ENCODE assay signal across 30 cellular contexts in genomic region chr17:77670125-77670524, GRCh38.
DNase-seq lines count a peak whose midpoint lies in the region; ATAC-seq lines count a peak whose summit lies in the region.
"Had no signal": no experiment of that assay in that cellular context is flagged by ENCODE, and none has a peak within 500 bp of the region (broad histone marks: within the 10 kb centered on the region; RNA-seq: fewer than 3 reads in every experiment).

No MANE protein-coding gene starts in this region.

- no peak overlapping the region for H3K27ac ChIP-seq in CD4-positive, alpha-beta memory T cell (ENCODE audit: low read depth, low read length)
- H3K27ac ChIP-seq: foreskin keratinocyte, left lung, pancreas, skin epidermis, upper lobe of right lung, VCaP had no signal

- H3K4me1 ChIP-seq in CD4-positive, alpha-beta memory T cell (ENCODE audit: insufficient read depth, low read length) = peaks cover 35% of the 10 kb centered on the region
- H3K4me1 ChIP-seq: foreskin keratinocyte, left lung, pancreas, upper lobe of right lung had no signal

- no peaks in the 10 kb centered on the region for H3K27me3 Mint-ChIP-seq in T-helper 2 cell treated with Interferon-gamma antibody and Interleukin-4, amounts not matched to agents 5 μg/mL and 100 μg/mL, for 36 hours (ENCODE audit: low read depth)
- H3K27me3 Mint-ChIP-seq in CD4-positive, alpha-beta memory T cell = no peaks in the 10 kb centered on the region
- H3K27me3 Mint-ChIP-seq in T-helper 17 cell = no peaks in the 10 kb centered on the region
- H3K27me3 Mint-ChIP-seq: activated CD4-positive, alpha-beta T cell treated with anti-CD3 and anti-CD28 coated beads for 36 hours; activated CD8-positive, alpha-beta T cell treated with anti-CD3 and anti-CD28 coated beads for 36 hours had no signal

- intact Hi-C loops in CD4-positive, alpha-beta memory T cell (cut with micrococcal nuclease) = no loop called here

- peaks cover 57% of the 10 kb centered on the region for H3K4me1 Mint-ChIP-seq in T-helper 2 cell treated with Interferon-gamma antibody and Interleukin-4, amounts not matched to agents 5 μg/mL and 100 μg/mL, for 36 hours (ENCODE audit: low read depth)
- H3K4me1 Mint-ChIP-seq in CD4-positive, alpha-beta memory T cell = peaks cover 51 to 76% (median 58%) of the 10 kb centered on the region in 4 donors
- H3K4me1 Mint-ChIP-seq in T-helper 17 cell = peaks cover 42% of the 10 kb centered on the region

- CTCF ChIA-PET in CD4-positive, alpha-beta memory T cell (lab: Charles Lee; ENCODE audit: partially characterized antibody) = no interaction called here

- no peaks in the 10 kb centered on the region for H3K9me3 ChIP-seq in CD4-positive, alpha-beta memory T cell (ENCODE audit: control insufficient read depth in 1 of 2, low read length in 2 of 2)
- no peaks in the 10 kb centered on the region for H3K9me3 ChIP-seq in T-helper 17 cell (ENCODE audit: control insufficient read depth, low read length, poor library complexity, severe bottlenecking)
- H3K9me3 ChIP-seq: pancreas, upper lobe of right lung had no signal

- H3K36me3 Mint-ChIP-seq in T-helper 2 cell treated with Interferon-gamma antibody and Interleukin-4, amounts not matched to agents 5 μg/mL and 100 μg/mL, for 36 hours (ENCODE audit: low read depth) = peaks cover 67% of the 10 kb centered on the region
- peaks cover 18 to 28% of the 10 kb centered on the region in 2 donors for H3K36me3 Mint-ChIP-seq in CD4-positive, alpha-beta memory T cell
- peaks cover 10% of the 10 kb centered on the region for H3K36me3 Mint-ChIP-seq in T-helper 17 cell (ENCODE audit: low read depth)

- DNase-seq in T-helper 2 cell treated with Interferon-gamma antibody and Interleukin-4, amounts not matched to agents 5 μg/mL and 100 μg/mL, for 36 hours (ENCODE audit: low spot score) = no peak
- DNase-seq in T-helper 2 cell = no peak
- no peak for DNase-seq in CD4-positive, alpha-beta memory T cell
- DNase-seq in T-helper 17 cell = no peak
- peak; percentile 28 for DNase-seq in iris pigment epithelial cell (ENCODE audit: low read depth)
- no peak for DNase-seq in COLO829 (ENCODE audit: low spot score)
- no peak for DNase-seq in stimulated activated naive CD4-positive, alpha-beta T cell (lab: John Stamatoyannopoulos, UW)
- DNase-seq in stimulated activated CD4-positive, alpha-beta T cell treated with anti-CD3 and anti-CD28 coated beads, Interleukin-12 subunit alpha, Interleukin-12 subunit beta, amount 100 ng/mL, for 4 hours = no peak
- DNase-seq: activated CD4-positive, alpha-beta T cell treated with anti-CD3 and anti-CD28 coated beads for 36 hours; activated CD8-positive, alpha-beta memory T cell treated with anti-CD3 and anti-CD28 coated beads, Interleukin-2, amount 50 U/mL, for 48 hours; activated CD8-positive, alpha-beta T cell treated with anti-CD3 and anti-CD28 coated beads for 36 hours; activated effector memory CD4-positive, alpha-beta T cell treated with Interleukin-2 at 50 U/mL for 16 hours; central memory CD4-positive, alpha-beta T cell; DMS53; erythroblast; foreskin keratinocyte; H7; head of caudate nucleus; islet precursor cell; Kasumi-1; left lung; mesenchymal stem cell; NCI-H1048; pancreas; stimulated activated naive B cell treated with anti-CD40 and anti-IgM and Interleukin-4, amounts not matched to agents 10 μg/mL and 1 μg/mL and 100 μg/mL, for 72 hours had no signal

- ATAC-seq in T-helper 17 cell = no peak
- ATAC-seq: activated CD4-positive, alpha-beta T cell treated with anti-CD3 and anti-CD28 coated beads for 36 hours; activated CD8-positive, alpha-beta T cell treated with anti-CD3 and anti-CD28 coated beads for 36 hours; foreskin keratinocyte; left lung; pancreas; stimulated activated naive B cell treated with anti-CD40 and anti-IgM and Interleukin-4, amounts not matched to agents 10 μg/mL and 1 μg/mL and 100 μg/mL, for 72 hours; upper lobe of right lung had no signal

- H3K9me3 Mint-ChIP-seq in T-helper 2 cell treated with Interferon-gamma antibody and Interleukin-4, amounts not matched to agents 5 μg/mL and 100 μg/mL, for 36 hours = peaks cover 35% of the 10 kb centered on the region
- H3K9me3 Mint-ChIP-seq in CD4-positive, alpha-beta memory T cell = peaks cover 0 to 10% (median 5%) of the 10 kb centered on the region in 8 donors

- POLR2A ChIA-PET in CD4-positive, alpha-beta memory T cell (lab: Charles Lee; ENCODE audit: partially characterized antibody) = interaction anchor here (1.7 kb wide), 1 partner anchor 288 kb away, joined by 7 read pairs; the partner anchor contains the start of gene TNRC6C

- no peaks in the 10 kb centered on the region for H3K36me3 ChIP-seq in CD4-positive, alpha-beta memory T cell (ENCODE audit: insufficient read depth, low read length)
- H3K36me3 ChIP-seq: left lung, pancreas, upper lobe of right lung had no signal

- peak overlapping the region; percentile 22 for H3K4me3 Mint-ChIP-seq in T-helper 2 cell treated with Interferon-gamma antibody and Interleukin-4, amounts not matched to agents 5 μg/mL and 100 μg/mL, for 36 hours
- H3K4me3 Mint-ChIP-seq in CD4-positive, alpha-beta memory T cell = peak overlapping the region in 3 of 8 donors; percentile 60 to 64 (median 62)
- H3K4me3 Mint-ChIP-seq in T-helper 17 cell = peak overlapping the region; percentile 25
- H3K4me3 Mint-ChIP-seq: activated CD4-positive, alpha-beta T cell treated with anti-CD3 and anti-CD28 coated beads for 36 hours; activated CD8-positive, alpha-beta T cell treated with anti-CD3 and anti-CD28 coated beads for 36 hours; dendritic cell treated with granulocyte-macrophage colony-stimulating factor and Interleukin-4, amounts not matched to agents 40 ng/mL and 50 ng/mL, for 4 days; neural crest cell; stimulated activated naive B cell treated with anti-CD40 and anti-IgM and Interleukin-4, amounts not matched to agents 10 μg/mL and 1 μg/mL and 100 μg/mL, for 72 hours had no signal

- H3K4me3 ChIP-seq in CD4-positive, alpha-beta memory T cell (ENCODE audit: low read length in 2 of 2) = no peak overlapping the region
- H3K4me3 ChIP-seq: left lung, pancreas, skin epidermis, upper lobe of right lung had no signal

- peak overlapping the region; percentile 26 for H3K27ac Mint-ChIP-seq in T-helper 2 cell treated with Interferon-gamma antibody and Interleukin-4, amounts not matched to agents 5 μg/mL and 100 μg/mL, for 36 hours
- peak overlapping the region; percentile 16 to 89 (median 57) for H3K27ac Mint-ChIP-seq in CD4-positive, alpha-beta memory T cell
- peak overlapping the region; percentile 10 for H3K27ac Mint-ChIP-seq in T-helper 17 cell
- H3K27ac Mint-ChIP-seq: activated CD4-positive, alpha-beta T cell treated with anti-CD3 and anti-CD28 coated beads for 36 hours; activated CD8-positive, alpha-beta T cell treated with anti-CD3 and anti-CD28 coated beads for 36 hours; dendritic cell treated with granulocyte-macrophage colony-stimulating factor and Interleukin-4, amounts not matched to agents 40 ng/mL and 50 ng/mL, for 4 days; stimulated activated naive B cell treated with anti-CD40 and anti-IgM and Interleukin-4, amounts not matched to agents 10 μg/mL and 1 μg/mL and 100 μg/mL, for 72 hours had no signal

- no peaks in the 10 kb centered on the region for H3K27me3 ChIP-seq in CD4-positive, alpha-beta memory T cell (ENCODE audit: insufficient read depth, low read length)
- H3K27me3 ChIP-seq: pancreas, upper lobe of right lung had no signal
